Comparison of ENCODE assay signal across 8 cellular contexts in the genomic region with DNA sequence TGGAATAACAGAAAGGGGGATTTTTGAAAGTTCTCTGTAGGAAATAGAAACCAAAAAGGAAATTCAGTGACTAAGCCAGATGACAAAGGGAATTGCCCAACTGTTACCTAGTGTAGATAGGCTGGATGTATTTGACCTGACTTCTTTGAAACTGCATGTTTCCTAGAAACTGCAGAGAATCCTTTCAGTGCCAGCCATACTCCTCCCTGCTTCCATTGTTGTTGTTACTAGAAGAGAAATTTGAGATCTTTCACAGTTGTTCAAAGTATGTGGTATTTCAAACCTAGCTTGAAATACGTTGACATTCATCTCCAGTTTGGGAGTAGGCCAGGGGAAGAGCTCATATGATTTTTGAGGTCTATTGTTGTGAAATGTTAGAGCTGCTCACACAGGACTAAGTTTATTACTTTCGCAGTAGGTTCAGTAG. TPM values are rescaled to one million over a fixed set of nuclear protein-coding genes. Genes with fewer than 3 reads are reported as not detected.
DNase-seq lines count a peak whose midpoint lies in the region; ATAC-seq, FAIRE-seq and TF ChIP-seq lines count a peak whose summit lies in the region.

No MANE protein-coding gene starts in this region.

- H3K36me3 ChIP-seq in endothelial cell of umbilical vein (ENCODE audit: control insufficient read depth in 2 of 2, extremely low read depth in 1 of 2, insufficient read depth in 2 of 2, low read length in 2 of 2), result no peaks in the 10 kb centered on the region
- H3K36me3 ChIP-seq in ascending aorta, result no peaks in the 10 kb centered on the region

- no peak overlapping the region for H3K27ac ChIP-seq in endothelial cell of umbilical vein (ENCODE audit: insufficient read depth, low read depth, low read length)
- H3K27ac ChIP-seq in ascending aorta, result no peak overlapping the region

- POLR2A ChIA-PET in endothelial cell of umbilical vein (lab: Charles Lee), result interaction anchor here (0.5 kb wide), 1 partner anchor 148 kb away, joined by 3 read pairs; no protein-coding TSS in a partner anchor

- no peaks in the 10 kb centered on the region for H3K9me1 ChIP-seq in endothelial cell of umbilical vein (replicated peaks; ENCODE audit: control insufficient read depth, extremely low read depth, insufficient read depth, low read length)

- H3K9ac ChIP-seq in endothelial cell of umbilical vein (replicated peaks; ENCODE audit: extremely low read depth, insufficient read depth, low read length), result no peak overlapping the region

- H4K20me1 ChIP-seq in endothelial cell of umbilical vein (replicated peaks; ENCODE audit: control insufficient read depth, extremely low read depth, insufficient read depth, low read length), result no peaks in the 10 kb centered on the region

- no peak overlapping the region for H3K4me2 ChIP-seq in endothelial cell of umbilical vein (ENCODE audit: insufficient read depth, low read length)

- BruUV-seq in endothelial cell of umbilical vein (replicated peaks; lab: Mats Ljungman, UMichigan), result no TSS peak

- intact Hi-C loops in endothelial cell of umbilical vein (cut with micrococcal nuclease), result no loop called here
- intact Hi-C loops in ascending aorta (cut with DNase I), result no loop called here

- H2AFZ ChIP-seq in endothelial cell of umbilical vein (ENCODE audit: low read depth, low read length), result peak overlapping the region; percentile 41

- H3K27me3 ChIP-seq in endothelial cell of umbilical vein (ENCODE audit: control insufficient read depth in 2 of 2, insufficient read depth in 2 of 2, low read length in 2 of 2), result no peaks in the 10 kb centered on the region
- no peaks in the 10 kb centered on the region for H3K27me3 ChIP-seq in ascending aorta

- dilution Hi-C loops in endothelial cell of umbilical vein (cut with MboI; ENCODE audit: extremely low pct_ligation_motif_present, low sequenced_read_pairs), result no loop called here

- H3K4me3 ChIP-seq in endothelial cell of umbilical vein (replicated peaks in 1 of 3; ENCODE audit: insufficient read depth in 1 of 3, low read depth in 1 of 3, low read length in 3 of 3) (no peak overlapping the region), ascending aorta (no peak overlapping the region)

- ATAC-seq in HG02938 (IDR thresholded peaks at IDR 0.05; ENCODE audit: unreplicated experiment), result no peak

- CTCF ChIA-PET in endothelial cell of umbilical vein (lab: Charles Lee), result interaction anchor here (0.7 to 1.7 kb wide), 2 partner anchors 16 to 189 kb away, joined by 3 to 4 read pairs; no protein-coding TSS in a partner anchor

- H3K4me1 ChIP-seq in endothelial cell of umbilical vein (ENCODE audit: control insufficient read depth, extremely low read depth, insufficient read depth, low read length) (no peaks in the 10 kb centered on the region), ascending aorta (peaks cover 0 to 8% of the 10 kb centered on the region in 2 donors)

- DNase-seq in GM19239 (ENCODE audit: insufficient read length, low spot score), result no peak
- DNase-seq in OCI-M1 (lab: John Stamatoyannopoulos, UW), result peak; percentile 69
- DNase-seq in endothelial cell of umbilical vein (ENCODE audit: low read depth, low spot score), result no peak
- DNase-seq in renal cortical epithelial cell (ENCODE audit: low read depth), result peak; percentile 90
- no peak for DNase-seq in NK-92 (lab: John Stamatoyannopoulos, UW; ENCODE audit: unreplicated experiment)
- DNase-seq in NCI-H1092 (lab: John Stamatoyannopoulos, UW), result no peak
- DNase-seq in ascending aorta (ENCODE audit: low spot score in 2 of 2), result no peak

- FAIRE-seq in GM19239 (lab: Jason Lieb, UNC) (peak; percentile 77), endothelial cell of umbilical vein (lab: Jason Lieb, UNC) (no peak)

- no peak for TF ChIP-seq CTCF in endothelial cell of umbilical vein (IDR thresholded peaks at IDR 0.05; ENCODE audit: extremely low read depth in 1 of 2, insufficient read depth in 1 of 2, low read depth in 1 of 2, low read length in 2 of 2)
- no peak for TF ChIP-seq CTCF in ascending aorta (IDR thresholded peaks at IDR 0.05)

- TF ChIP-seq POLR2A in endothelial cell of umbilical vein (IDR thresholded peaks at IDR 0.05; ENCODE audit: low read depth, low read length), result no peak

- no peaks in the 10 kb centered on the region for H3K79me2 ChIP-seq in endothelial cell of umbilical vein (ENCODE audit: control insufficient read depth, insufficient read depth, low read length)

- no peaks in the 10 kb centered on the region for H3K9me3 ChIP-seq in endothelial cell of umbilical vein (replicated peaks; ENCODE audit: control insufficient read depth, insufficient read depth, low read length)
- no peaks in the 10 kb centered on the region for H3K9me3 ChIP-seq in ascending aorta

TF ChIP-seq in endothelial cell of umbilical vein, 7 proteins besides CTCF, POLR2A, EP300 and RAD21:
- TF ChIP-seq FOS (IDR thresholded peaks at IDR 0.05; ENCODE audit: borderline replicate concordance, insufficient read depth, low read length) (no peak), MYC (IDR thresholded peaks at IDR 0.05; ENCODE audit: low read depth, low read length) (no peak), JUN (IDR thresholded peaks at IDR 0.05; ENCODE audit: borderline replicate concordance, insufficient read depth, insufficient read length, low read depth) (no peak), GATA2 (IDR thresholded peaks at IDR 0.05; ENCODE audit: insufficient read depth, insufficient read length, low read depth, low read length) (no peak), EZH2 (IDR thresholded peaks at IDR 0.05; ENCODE audit: borderline replicate concordance, low read depth, low read length, severe bottlenecking) (no peak), POLR2AphosphoS5 (IDR thresholded peaks at IDR 0.05; ENCODE audit: insufficient read depth, low read depth, low read length) (no peak)
- TF ChIP-seq, protein P1, sequence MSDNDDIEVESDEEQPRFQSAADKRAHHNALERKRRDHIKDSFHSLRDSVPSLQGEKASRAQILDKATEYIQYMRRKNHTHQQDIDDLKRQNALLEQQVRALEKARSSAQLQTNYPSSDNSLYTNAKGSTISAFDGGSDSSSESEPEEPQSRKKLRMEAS (IDR thresholded peaks at IDR 0.05; ENCODE audit: insufficient read depth, insufficient read length), result no peak

RNA-seq across cellular contexts. Expression of a gene that starts 1.8 kb away (rescaled TPM):
- total RNA-seq in endothelial cell of umbilical vein, result 0.31 TPM in 1 of 2 replicates, not detected in the other
- polyA plus RNA-seq in endothelial cell of umbilical vein, result not detected in 2 replicates
- not detected in 2 replicates for polyA plus RNA-seq in endothelial cell of umbilical vein (2011; cell fraction: cytosol; rRNA removed)
- 0.05 TPM in 1 of 2 replicates, not detected in the other for polyA plus RNA-seq in endothelial cell of umbilical vein (2011; cell fraction: nucleus; rRNA removed)
- polyA plus RNA-seq in endothelial cell of umbilical vein (2012), result 0.11 TPM in 1 of 2 replicates, not detected in the other
- polyA minus RNA-seq in endothelial cell of umbilical vein, result not detected in 2 replicates
- not detected for polyA minus RNA-seq in endothelial cell of umbilical vein (2011; cell fraction: cytosol; rRNA and poly(A)+ RNA removed)
- not detected in 2 replicates for polyA minus RNA-seq in endothelial cell of umbilical vein (2011; cell fraction: nucleus; rRNA and poly(A)+ RNA removed)
- total RNA-seq in renal cortical epithelial cell, result 0.05 and 0.17 TPM in 2 replicates
- total RNA-seq in ascending aorta, result not detected

Comparison
In these comparisons a context has a peak if more than half of its experiments do, and no peak if none do; other contexts are left out.
1. DNase-seq: peak in OCI-M1 (single experiment) and renal cortical epithelial cell (single experiment); none in GM19239 (single experiment), endothelial cell of umbilical vein (single experiment), NK-92 (single experiment), NCI-H1092 (single experiment) and ascending aorta (0 of 2).